Comparison of ENCODE assay signal across 16 cellular contexts in the genomic region with DNA sequence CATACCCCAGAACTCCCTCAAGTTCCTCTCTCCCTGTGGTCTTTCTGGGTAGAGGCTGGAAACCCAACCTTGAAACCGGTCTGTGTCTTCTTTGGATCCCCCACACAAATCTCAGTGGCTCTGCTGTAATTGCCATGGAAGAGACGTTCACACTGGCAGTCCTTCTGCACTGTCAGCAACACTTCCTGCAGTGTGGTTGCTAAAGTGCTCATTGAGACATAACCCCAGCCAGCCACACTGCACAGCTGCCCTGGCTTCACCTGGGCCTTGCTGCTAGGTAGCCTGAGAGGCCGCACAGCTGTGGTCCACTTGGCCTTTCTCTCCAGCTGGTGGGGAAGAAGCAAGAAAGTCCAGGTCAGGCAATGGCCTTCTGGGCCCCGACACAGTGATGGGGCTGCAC. TPM values are rescaled to one million over a fixed set of nuclear protein-coding genes. Genes with fewer than 3 reads are reported as not detected.
DNase-seq lines count a peak whose midpoint lies in the region; ATAC-seq and TF ChIP-seq lines count a peak whose summit lies in the region.
"Had no signal": no experiment of that assay in that cellular context is flagged by ENCODE, and none has a peak within 500 bp of the region (broad histone marks: within the 10 kb centered on the region; RNA-seq: fewer than 3 reads in every experiment).

No MANE protein-coding gene starts in this region.

- TF ChIP-seq CTCF in MM.1S (IDR thresholded peaks at IDR 0.05; ENCODE audit: low read length) (no peak), omental fat pad (IDR thresholded peaks at IDR 0.05) (no peak)

- H3K9me3 ChIP-seq in MM.1S (replicated peaks; ENCODE audit: insufficient read depth, low read length), result no peaks in the 10 kb centered on the region
- H3K9me3 ChIP-seq: ovary had no signal

- no peaks in the 10 kb centered on the region for H3K27me3 Mint-ChIP-seq in activated T-cell treated with anti-CD3 and anti-CD28 coated beads, Interleukin-2, amount 50 U/mL, for 72 hours (ENCODE audit: low read depth)
- peaks cover 1% of the 10 kb centered on the region for H3K27me3 Mint-ChIP-seq in activated T-helper 1 cell treated with anti-CD3 and anti-CD28 coated beads, Interleukin-12 subunit alpha, Interleukin-12 subunit beta, Interleukin-2, Interleukin-4 antibody, amounts not matched to agents 30 ng/mL and 10 ng/mL and 1 ng/mL, durations not matched to agents 14 hours and 24 hours and 36 hours (ENCODE audit: insufficient read depth)
- H3K27me3 Mint-ChIP-seq: activated naive CD4-positive, alpha-beta T cell treated with anti-CD3 and anti-CD28 coated beads, Interleukin-2, amount 50 U/mL, for 24 hours had no signal

- peaks cover 43% of the 10 kb centered on the region for H3K4me1 ChIP-seq in MM.1S (ENCODE audit: low read length)

- H3K4me3 Mint-ChIP-seq in activated T-cell treated with anti-CD3 and anti-CD28 coated beads, Interleukin-2, amount 50 U/mL, for 72 hours, result peak overlapping the region; percentile 52 to 90
- peak overlapping the region; percentile 78 for H3K4me3 Mint-ChIP-seq in activated T-helper 1 cell treated with anti-CD3 and anti-CD28 coated beads, Interleukin-12 subunit alpha, Interleukin-12 subunit beta, Interleukin-2, Interleukin-4 antibody, amounts not matched to agents 30 ng/mL and 10 ng/mL and 1 ng/mL, durations not matched to agents 14 hours and 24 hours and 36 hours
- peak overlapping the region; percentile 85 for H3K4me3 Mint-ChIP-seq in stimulated activated effector memory CD8-positive, alpha-beta T cell treated with anti-CD3 and anti-CD28 coated beads, Interleukin-12 subunit alpha, Interleukin-12 subunit beta, amount 100 ng/mL, for 72 hours
- H3K4me3 Mint-ChIP-seq: activated naive CD4-positive, alpha-beta T cell treated with anti-CD3 and anti-CD28 coated beads, Interleukin-2, amount 50 U/mL, for 24 hours had no signal

- intact Hi-C loops in activated T-helper 1 cell treated with anti-CD3 and anti-CD28 coated beads, Interleukin-12 subunit alpha, Interleukin-12 subunit beta, Interleukin-2, Interleukin-4 antibody, amounts not matched to agents 30 ng/mL and 10 ng/mL and 1 ng/mL, durations not matched to agents 14 hours and 24 hours and 36 hours (cut with micrococcal nuclease), result loop anchor here (5.0 to 10.0 kb wide), 2 partner anchors 125 to 198 kb away; no protein-coding TSS in a partner anchor
- intact Hi-C loops in posterior cingulate gyrus (cut with DNase I), result no loop called here

- H3K4me1 Mint-ChIP-seq in activated T-cell treated with anti-CD3 and anti-CD28 coated beads, Interleukin-2, amount 50 U/mL, for 72 hours (ENCODE audit: low read depth), result peaks cover 65% of the 10 kb centered on the region
- peaks cover 64% of the 10 kb centered on the region for H3K4me1 Mint-ChIP-seq in activated T-helper 1 cell treated with anti-CD3 and anti-CD28 coated beads, Interleukin-12 subunit alpha, Interleukin-12 subunit beta, Interleukin-2, Interleukin-4 antibody, amounts not matched to agents 30 ng/mL and 10 ng/mL and 1 ng/mL, durations not matched to agents 14 hours and 24 hours and 36 hours (ENCODE audit: low read depth)
- H3K4me1 Mint-ChIP-seq in stimulated activated effector memory CD8-positive, alpha-beta T cell treated with anti-CD3 and anti-CD28 coated beads, Interleukin-12 subunit alpha, Interleukin-12 subunit beta, amount 100 ng/mL, for 72 hours, result peaks cover 60% of the 10 kb centered on the region

- H3K27me3 ChIP-seq in MM.1S (replicated peaks; ENCODE audit: insufficient read depth, low read length), result no peaks in the 10 kb centered on the region
- H3K27me3 ChIP-seq: ovary had no signal

- peak overlapping the region; percentile 30; the same call in 1 of the 2 replicates for H3K9ac ChIP-seq in MM.1S (ENCODE audit: low read length)

- no peak for DNase-seq in activated T-cell treated with anti-CD3 and anti-CD28 coated beads, Interleukin-2, amount 50 U/mL, for 72 hours
- DNase-seq in activated T-cell treated with anti-CD3 and anti-CD28 coated beads, Interleukin-2, amount 50 U/mL, for 1 hour, result no peak
- peak; percentile 76 for DNase-seq in MM.1S
- DNase-seq in activated T-helper 1 cell treated with anti-CD3 and anti-CD28 coated beads, Interleukin-12 subunit alpha, Interleukin-12 subunit beta, Interleukin-2, Interleukin-4 antibody, amounts not matched to agents 30 ng/mL and 10 ng/mL and 1 ng/mL, durations not matched to agents 14 hours and 24 hours and 36 hours (ENCODE audit: low spot score), result no peak
- peak in 1 of 2 donors; percentile 64 for DNase-seq in stimulated activated effector memory CD8-positive, alpha-beta T cell treated with anti-CD3 and anti-CD28 coated beads, Interleukin-12 subunit alpha, Interleukin-12 subunit beta, amount 100 ng/mL, for 72 hours (ENCODE audit: low spot score in 2 of 2)
- DNase-seq in posterior cingulate gyrus, result no peak
- no peak for DNase-seq in omental fat pad (ENCODE audit: low spot score)
- no peak for DNase-seq in hippocampal formation (lab: John Stamatoyannopoulos, UW)
- DNase-seq: central memory CD4-positive, alpha-beta T cell; DMS153; NCI-H1105 treated with DMSO at 0.1 percent for 48 hours; ovary; PC-3; stimulated activated CD4-positive, alpha-beta T cell treated with anti-CD3 and anti-CD28 coated beads, Interleukin-12 subunit alpha, Interleukin-12 subunit beta, amount 100 ng/mL, for 4 hours had no signal

- no peaks in the 10 kb centered on the region for H4K20me1 ChIP-seq in MM.1S (ENCODE audit: insufficient read depth, low read length)

- H2AFZ ChIP-seq in MM.1S (ENCODE audit: low read length), result 0 out of 2 replicates have a peak overlapping the region, but pooled peaks have one; percentile 11

- H3K36me3 ChIP-seq in MM.1S (replicated peaks; ENCODE audit: insufficient read depth, low read length), result no peaks in the 10 kb centered on the region
- H3K36me3 ChIP-seq: ovary had no signal

- H3K4me2 ChIP-seq in MM.1S (ENCODE audit: low read depth, low read length), result peak overlapping the region; percentile 27; the same call in 1 of the 2 replicates

- H3K79me2 ChIP-seq in MM.1S (ENCODE audit: low read length), result no peaks in the 10 kb centered on the region

- H3K9me3 Mint-ChIP-seq in activated T-cell treated with anti-CD3 and anti-CD28 coated beads, Interleukin-2, amount 50 U/mL, for 72 hours, result no peaks in the 10 kb centered on the region
- no peaks in the 10 kb centered on the region for H3K9me3 Mint-ChIP-seq in activated T-helper 1 cell treated with anti-CD3 and anti-CD28 coated beads, Interleukin-12 subunit alpha, Interleukin-12 subunit beta, Interleukin-2, Interleukin-4 antibody, amounts not matched to agents 30 ng/mL and 10 ng/mL and 1 ng/mL, durations not matched to agents 14 hours and 24 hours and 36 hours
- H3K9me3 Mint-ChIP-seq in stimulated activated effector memory CD8-positive, alpha-beta T cell treated with anti-CD3 and anti-CD28 coated beads, Interleukin-12 subunit alpha, Interleukin-12 subunit beta, amount 100 ng/mL, for 72 hours, result no peaks in the 10 kb centered on the region
- H3K9me3 Mint-ChIP-seq: activated naive CD4-positive, alpha-beta T cell treated with anti-CD3 and anti-CD28 coated beads, Interleukin-2, amount 50 U/mL, for 24 hours had no signal

- H3K27ac ChIP-seq in MM.1S (ENCODE audit: low read length), result peak overlapping the region; percentile 81
- H3K27ac ChIP-seq: ovary had no signal

- H3K27ac Mint-ChIP-seq in activated T-cell treated with anti-CD3 and anti-CD28 coated beads, Interleukin-2, amount 50 U/mL, for 72 hours, result peak overlapping the region; percentile 76
- peak overlapping the region; percentile 93 for H3K27ac Mint-ChIP-seq in activated T-helper 1 cell treated with anti-CD3 and anti-CD28 coated beads, Interleukin-12 subunit alpha, Interleukin-12 subunit beta, Interleukin-2, Interleukin-4 antibody, amounts not matched to agents 30 ng/mL and 10 ng/mL and 1 ng/mL, durations not matched to agents 14 hours and 24 hours and 36 hours
- peak overlapping the region; percentile 97 for H3K27ac Mint-ChIP-seq in stimulated activated effector memory CD8-positive, alpha-beta T cell treated with anti-CD3 and anti-CD28 coated beads, Interleukin-12 subunit alpha, Interleukin-12 subunit beta, amount 100 ng/mL, for 72 hours
- H3K27ac Mint-ChIP-seq: activated naive CD4-positive, alpha-beta T cell treated with anti-CD3 and anti-CD28 coated beads, Interleukin-2, amount 50 U/mL, for 24 hours had no signal

- ATAC-seq in activated T-cell treated with anti-CD3 and anti-CD28 coated beads, Interleukin-2, amount 50 U/mL, for 72 hours (replicated peaks in 1 of 2), result peak; percentile 21 to 53
- peak; percentile 67 for ATAC-seq in stimulated activated effector memory CD8-positive, alpha-beta T cell treated with anti-CD3 and anti-CD28 coated beads, Interleukin-12 subunit alpha, Interleukin-12 subunit beta, amount 100 ng/mL, for 72 hours
- ATAC-seq in omental fat pad (ENCODE audit: low FRiP score), result no peak
- ATAC-seq: PC-3 had no signal

- no peak overlapping the region for H3K4me3 ChIP-seq in MM.1S (ENCODE audit: low read length)
- H3K4me3 ChIP-seq: ovary had no signal

- H3K36me3 Mint-ChIP-seq in activated T-cell treated with anti-CD3 and anti-CD28 coated beads, Interleukin-2, amount 50 U/mL, for 72 hours (ENCODE audit: insufficient read depth in 2 of 2), result no peaks in the 10 kb centered on the region
- H3K36me3 Mint-ChIP-seq in activated T-helper 1 cell treated with anti-CD3 and anti-CD28 coated beads, Interleukin-12 subunit alpha, Interleukin-12 subunit beta, Interleukin-2, Interleukin-4 antibody, amounts not matched to agents 30 ng/mL and 10 ng/mL and 1 ng/mL, durations not matched to agents 14 hours and 24 hours and 36 hours (ENCODE audit: low read depth), result peaks cover 7% of the 10 kb centered on the region
- peaks cover 47% of the 10 kb centered on the region for H3K36me3 Mint-ChIP-seq in stimulated activated effector memory CD8-positive, alpha-beta T cell treated with anti-CD3 and anti-CD28 coated beads, Interleukin-12 subunit alpha, Interleukin-12 subunit beta, amount 100 ng/mL, for 72 hours
- H3K36me3 Mint-ChIP-seq: activated naive CD4-positive, alpha-beta T cell treated with anti-CD3 and anti-CD28 coated beads, Interleukin-2, amount 50 U/mL, for 24 hours had no signal

- no peaks in the 10 kb centered on the region for H3F3A ChIP-seq in MM.1S (ENCODE audit: insufficient read depth, low read length)

- H3K9me2 ChIP-seq in MM.1S (replicated peaks; ENCODE audit: insufficient read depth, low read length), result no peaks in the 10 kb centered on the region

RNA-seq across cellular contexts. Expression of a gene that starts 2.4 kb away (rescaled TPM):
- 10 to 100 TPM; 32.3 to 74.2 TPM for total RNA-seq in activated T-cell treated with anti-CD3 and anti-CD28 coated beads, Interleukin-2, amount 50 U/mL, for 72 hours
- total RNA-seq in activated T-helper 1 cell treated with anti-CD3 and anti-CD28 coated beads, Interleukin-12 subunit alpha, Interleukin-12 subunit beta, Interleukin-2, Interleukin-4 antibody, amounts not matched to agents 30 ng/mL and 10 ng/mL and 1 ng/mL, durations not matched to agents 14 hours and 24 hours and 36 hours, result 35.7 and 35.9 TPM in 2 replicates
- 1 to 10 TPM in 2 of 4 donors, not detected in 2; 1.4 to 2.0 TPM for total RNA-seq in omental fat pad
- total RNA-seq: frontal cortex, PC-3 had no signal

RNA-seq across cellular contexts. Expression of a gene that starts 26.9 kb away (rescaled TPM):
- total RNA-seq in activated T-cell treated with anti-CD3 and anti-CD28 coated beads, Interleukin-2, amount 50 U/mL, for 72 hours, result 1,000 to 10,000 TPM; 2,205 to 2,852 TPM
- total RNA-seq in activated T-helper 1 cell treated with anti-CD3 and anti-CD28 coated beads, Interleukin-12 subunit alpha, Interleukin-12 subunit beta, Interleukin-2, Interleukin-4 antibody, amounts not matched to agents 30 ng/mL and 10 ng/mL and 1 ng/mL, durations not matched to agents 14 hours and 24 hours and 36 hours, result 6,140 and 6,145 TPM in 2 replicates
- total RNA-seq in omental fat pad, result 1 to 10 TPM; 1.2 to 8.9 (median 1.9) TPM
- total RNA-seq: frontal cortex, PC-3 had no signal

RNA-seq across cellular contexts. Expression of a gene that starts 31.0 kb away (rescaled TPM):
- total RNA-seq in activated T-cell treated with anti-CD3 and anti-CD28 coated beads, Interleukin-2, amount 50 U/mL, for 72 hours, result not detected
- not detected in 2 replicates for total RNA-seq in activated T-helper 1 cell treated with anti-CD3 and anti-CD28 coated beads, Interleukin-12 subunit alpha, Interleukin-12 subunit beta, Interleukin-2, Interleukin-4 antibody, amounts not matched to agents 30 ng/mL and 10 ng/mL and 1 ng/mL, durations not matched to agents 14 hours and 24 hours and 36 hours
- 10 to 100 TPM in 1 of 4 donors, 1 to 10 TPM in 2, under 1 TPM in 1; 0.84 to 11.5 (median 3.9) TPM for total RNA-seq in omental fat pad
- total RNA-seq: frontal cortex, PC-3 had no signal

Comparison
In these comparisons a context has a peak if more than half of its experiments do, and no peak if none do; other contexts are left out.
1. RNA of a gene that starts 2.4 kb away (total RNA-seq): 32.3 to 74.2 TPM in activated T-cell treated with anti-CD3 and anti-CD28 coated beads, Interleukin-2, amount 50 U/mL, for 72 hours and 35.7 to 35.9 TPM in activated T-helper 1 cell treated with anti-CD3 and anti-CD28 coated beads, Interleukin-12 subunit alpha, Interleukin-12 subunit beta, Interleukin-2, Interleukin-4 antibody, amounts not matched to agents 30 ng/mL and 10 ng/mL and 1 ng/mL, durations not matched to agents 14 hours and 24 hours and 36 hours; 1.4 to 2.0 TPM in omental fat pad; every median in the first group is over 10 times any median in the second.
2. RNA of a gene that starts 26.9 kb away (total RNA-seq): 6,140 to 6,145 TPM in activated T-helper 1 cell treated with anti-CD3 and anti-CD28 coated beads, Interleukin-12 subunit alpha, Interleukin-12 subunit beta, Interleukin-2, Interleukin-4 antibody, amounts not matched to agents 30 ng/mL and 10 ng/mL and 1 ng/mL, durations not matched to agents 14 hours and 24 hours and 36 hours and 2,205 to 2,852 TPM in activated T-cell treated with anti-CD3 and anti-CD28 coated beads, Interleukin-2, amount 50 U/mL, for 72 hours; 1.2 to 8.9 TPM in omental fat pad; every median in the first group is over 100 times any median in the second.
3. Peak in every context shown above with its lines, with median percentiles within 50 percentile points of each other: H3K27ac Mint-ChIP-seq and H3K4me3 Mint-ChIP-seq.